In the genomic region with DNA sequence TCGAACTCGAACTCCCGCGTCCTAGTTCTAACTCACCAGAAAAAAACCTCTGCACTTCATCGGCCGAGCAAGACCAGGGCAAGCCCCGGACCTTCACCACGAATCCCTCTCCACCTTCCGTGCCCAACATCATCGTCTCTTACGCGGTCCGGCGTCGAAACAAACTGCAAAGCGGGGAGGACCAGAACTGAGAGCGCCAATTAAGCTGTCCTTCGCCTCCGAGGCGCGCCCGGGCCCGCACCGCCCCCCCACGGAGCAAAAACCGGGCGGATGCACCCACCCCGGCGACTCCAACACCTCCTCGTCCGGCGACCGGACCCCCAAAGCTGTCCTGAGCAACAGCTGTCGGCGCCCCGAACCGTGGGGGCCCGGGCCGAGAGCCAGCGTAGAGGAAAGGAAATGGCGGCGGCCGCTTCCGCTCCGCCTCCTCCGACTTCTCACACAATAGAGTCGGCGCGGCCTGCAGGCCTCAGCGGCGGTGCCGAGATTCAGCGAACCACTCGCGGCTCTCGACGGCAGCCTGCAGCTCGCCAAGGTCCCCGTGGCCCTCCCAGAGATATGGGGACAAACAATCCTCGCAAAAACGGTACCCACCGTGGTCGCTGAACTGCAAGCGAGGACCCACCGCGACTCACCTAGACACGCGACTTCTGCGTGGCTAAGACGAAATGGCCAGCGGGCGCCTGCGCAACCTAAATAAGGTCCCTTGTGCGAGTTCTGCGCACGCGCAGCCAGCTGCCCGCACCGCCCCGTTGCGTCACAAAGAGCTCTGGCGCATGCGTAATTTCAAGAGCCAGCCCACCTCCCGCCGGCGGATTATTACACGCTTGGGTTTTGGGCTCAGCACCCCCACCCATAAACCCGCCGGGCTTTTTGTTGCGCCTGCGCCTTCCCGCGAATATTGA, we compare ENCODE assay signal across 8 cellular contexts. TPM values are rescaled to one million over a fixed set of nuclear protein-coding genes. Genes with fewer than 3 reads are reported as not detected.
DNase-seq lines count a peak whose midpoint lies in the region; ATAC-seq and TF ChIP-seq lines count a peak whose summit lies in the region.

A gene with protein sequence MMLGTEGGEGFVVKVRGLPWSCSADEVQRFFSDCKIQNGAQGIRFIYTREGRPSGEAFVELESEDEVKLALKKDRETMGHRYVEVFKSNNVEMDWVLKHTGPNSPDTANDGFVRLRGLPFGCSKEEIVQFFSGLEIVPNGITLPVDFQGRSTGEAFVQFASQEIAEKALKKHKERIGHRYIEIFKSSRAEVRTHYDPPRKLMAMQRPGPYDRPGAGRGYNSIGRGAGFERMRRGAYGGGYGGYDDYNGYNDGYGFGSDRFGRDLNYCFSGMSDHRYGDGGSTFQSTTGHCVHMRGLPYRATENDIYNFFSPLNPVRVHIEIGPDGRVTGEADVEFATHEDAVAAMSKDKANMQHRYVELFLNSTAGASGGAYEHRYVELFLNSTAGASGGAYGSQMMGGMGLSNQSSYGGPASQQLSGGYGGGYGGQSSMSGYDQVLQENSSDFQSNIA (minus strand): TSS at position 671 of the 905 bp plus-strand sequence. CDS start 538 bp downstream, at position 133.

- H3K9me3 Mint-ChIP-seq in activated CD8-positive, alpha-beta memory T cell treated with anti-CD3 and anti-CD28 coated beads, Interleukin-2, amount 10 ng/mL, durations not matched to agents 7 days and 5 days (ENCODE audit: low read depth) = no peaks in the 10 kb centered on the region
- peaks cover 2% of the 10 kb centered on the region for H3K9me3 Mint-ChIP-seq in endodermal cell

- H3K4me3 ChIP-seq in NT2/D1 (ENCODE audit: insufficient read length, low read depth) (peak within 1 kb of the TSS; percentile 82), endodermal cell (ENCODE audit: low read length) (peak within 1 kb of the TSS; percentile 94)

- H3K27ac ChIP-seq in endodermal cell (ENCODE audit: low read depth, low read length) = peak within 1 kb of the TSS; percentile 97

- H3K36me3 Mint-ChIP-seq in activated CD8-positive, alpha-beta memory T cell treated with anti-CD3 and anti-CD28 coated beads, Interleukin-2, amount 10 ng/mL, durations not matched to agents 7 days and 5 days = peaks cover 44% of the 10 kb centered on the region
- H3K36me3 Mint-ChIP-seq in endodermal cell (ENCODE audit: low read depth) = peaks cover 45% of the 10 kb centered on the region

- no peaks in the 10 kb centered on the region for H3K9me3 ChIP-seq in NT2/D1 (ENCODE audit: insufficient read depth, low read length)
- H3K9me3 ChIP-seq in endodermal cell (ENCODE audit: control insufficient read depth, low read length) = no peaks in the 10 kb centered on the region

- peaks cover 3% of the 10 kb centered on the region for H3K27me3 Mint-ChIP-seq in activated CD8-positive, alpha-beta memory T cell treated with anti-CD3 and anti-CD28 coated beads, Interleukin-2, amount 10 ng/mL, durations not matched to agents 7 days and 5 days
- H3K27me3 Mint-ChIP-seq in endodermal cell (ENCODE audit: insufficient read depth) = no peaks in the 10 kb centered on the region

- H3K4me1 Mint-ChIP-seq in activated CD8-positive, alpha-beta memory T cell treated with anti-CD3 and anti-CD28 coated beads, Interleukin-2, amount 10 ng/mL, durations not matched to agents 7 days and 5 days = peaks cover 39% of the 10 kb centered on the region
- peaks cover 33% of the 10 kb centered on the region for H3K4me1 Mint-ChIP-seq in endodermal cell

- 0 to 1% methylated on average over 47 to 93 of the region's 93 CpGs for WGBS in endodermal cell (ENCODE audit: insufficient coverage in 1 of 2, insufficient read length in 1 of 2), 2 experiments

- H3K4me1 ChIP-seq in NT2/D1 (ENCODE audit: insufficient read depth, insufficient read length) = peaks cover 5% of the 10 kb centered on the region
- peaks cover 9% of the 10 kb centered on the region for H3K4me1 ChIP-seq in endodermal cell (ENCODE audit: control insufficient read depth, insufficient read depth, low read length)

- peak within 1 kb of the TSS; percentile 96 for H3K4me3 Mint-ChIP-seq in activated CD8-positive, alpha-beta memory T cell treated with anti-CD3 and anti-CD28 coated beads, Interleukin-2, amount 10 ng/mL, durations not matched to agents 7 days and 5 days
- peak within 1 kb of the TSS; percentile 97 for H3K4me3 Mint-ChIP-seq in endodermal cell

- peak; percentile 66 for ATAC-seq in GM21381 (IDR thresholded peaks at IDR 0.05; ENCODE audit: unreplicated experiment)
- peak; percentile 73 for ATAC-seq in activated CD8-positive, alpha-beta memory T cell treated with anti-CD3 and anti-CD28 coated beads, Interleukin-2, amount 10 ng/mL, durations not matched to agents 7 days and 5 days

- CTCF ChIA-PET in activated CD8-positive, alpha-beta memory T cell treated with anti-CD3 and anti-CD28 coated beads, Interleukin-2, amount 10 ng/mL, durations not matched to agents 7 days and 5 days (lab: Charles Lee) = interaction anchor here (0.9 to 4.1 kb wide), 15 partner anchors 7 to 87 kb away, joined by 3 to 35 read pairs (median 4); a partner anchor contains a TSS

- no peaks in the 10 kb centered on the region for H3K27me3 ChIP-seq in NT2/D1 (ENCODE audit: insufficient read depth, insufficient read length)
- H3K27me3 ChIP-seq in endodermal cell (ENCODE audit: control insufficient read depth, insufficient read depth, low read length, poor library complexity, severe bottlenecking) = no peaks in the 10 kb centered on the region

- H3K36me3 ChIP-seq in NT2/D1 (ENCODE audit: insufficient read depth, insufficient read length, low read length) (peaks cover 47% of the 10 kb centered on the region), endodermal cell (ENCODE audit: control insufficient read depth, insufficient read depth, low read length) (peaks cover 43% of the 10 kb centered on the region)

- peak within 1 kb of the TSS; percentile 100 for H3K27ac Mint-ChIP-seq in activated CD8-positive, alpha-beta memory T cell treated with anti-CD3 and anti-CD28 coated beads, Interleukin-2, amount 10 ng/mL, durations not matched to agents 7 days and 5 days
- peak within 1 kb of the TSS; percentile 100 for H3K27ac Mint-ChIP-seq in endodermal cell

- peak within 1 kb of the TSS; percentile 91 for H3K9ac ChIP-seq in NT2/D1 (ENCODE audit: insufficient read length, low read depth)
- H3K9ac ChIP-seq in endodermal cell (ENCODE audit: extremely low read depth, low read length, poor library complexity, severe bottlenecking) = peak within 1 kb of the TSS; percentile 99

- TF ChIP-seq CTCF in endodermal cell (conservative IDR thresholded peaks at IDR 0.05) = no peak

- peak; percentile 100 for DNase-seq in COR-L47 (lab: John Stamatoyannopoulos, UW)
- DNase-seq in HUDEP-2 (lab: John Stamatoyannopoulos, UW; ENCODE audit: unreplicated experiment in 76 of 76) = peak in 75 of 76 experiments; percentile 86 to 99 (median 97)
- DNase-seq in NT2/D1 (ENCODE audit: low read depth, low spot score) = peak; percentile 85
- DNase-seq in activated CD8-positive, alpha-beta memory T cell treated with anti-CD3 and anti-CD28 coated beads, Interleukin-2, amount 10 ng/mL, durations not matched to agents 7 days and 5 days = peak; percentile 99
- peak; percentile 99 for DNase-seq in endodermal cell
- peak; percentile 99 for DNase-seq in mesenteric fat pad (ENCODE audit: low spot score)
- DNase-seq in stimulated activated CD8-positive, alpha-beta memory T cell treated with anti-CD3 and anti-CD28 coated beads, Interleukin-15, amount 100 ng/mL, for 24 hours (ENCODE audit: low read depth) = peak; percentile 94

RNA-seq across cellular contexts. Expression of the gene that starts here (rescaled TPM):
- 1,000 to 10,000 TPM in 1 of 2 experiments, 100 to 1,000 TPM in 1; 811 to 1,007 TPM for total RNA-seq in activated CD8-positive, alpha-beta memory T cell treated with anti-CD3 and anti-CD28 coated beads, Interleukin-2, amount 10 ng/mL, durations not matched to agents 7 days and 5 days
- total RNA-seq in endodermal cell (100 to 1,000 TPM; 801 to 885 TPM), mesenteric fat pad (429 TPM)
- polyA plus RNA-seq in endodermal cell (2013, experiment 1 of 2) = 714 TPM
- polyA plus RNA-seq in endodermal cell (2013, experiment 2 of 2) = 560 TPM

Comparison
In these comparisons a context has a peak if more than half of its experiments do, and no peak if none do; other contexts are left out.
1. Peak in every context shown above with its lines: DNase-seq, ATAC-seq, H3K4me3 ChIP-seq and H3K27ac ChIP-seq.